Comparison of ENCODE assay signal across 24 cellular contexts in genomic region chr11:132850106-132850505, GRCh38.
"Had no signal": no experiment of that assay in that cellular context is flagged by ENCODE, and none has a peak within 500 bp of the region (broad histone marks: within the 10 kb centered on the region; RNA-seq: fewer than 3 reads in every experiment).

No MANE protein-coding gene starts in this region.

- H3K4me1 ChIP-seq: colonic mucosa, foreskin keratinocyte, gastroesophageal sphincter, heart left ventricle, left lung, lower lobe of right lung had no signal

- H3K4me2 ChIP-seq: hepatocyte had no signal

- H3K4me3 ChIP-seq: colonic mucosa, gastroesophageal sphincter, heart left ventricle, hepatocyte, left lung, lower lobe of right lung, mucosa of descending colon had no signal

- H3K27me3 ChIP-seq: colonic mucosa, foreskin keratinocyte, gastroesophageal sphincter, hepatocyte, left lung had no signal

- H3K27ac ChIP-seq: colonic mucosa, epithelial cell of prostate, foreskin keratinocyte, gastroesophageal sphincter, heart left ventricle, hepatocyte, left lung, lower lobe of right lung had no signal

- DNase-seq: colonic mucosa; cortex of kidney; effector CD8-positive, alpha-beta T cell; effector memory CD8-positive, alpha-beta T cell; endodermal cell; erythroblast; foreskin keratinocyte; heart left ventricle; hypothalamus; immature natural killer cell; islet precursor cell; kidney; kidney glomerular epithelial cell; left colon; left lung; left ventricle myocardium superior; lower lobe of right lung; mesenchymal stem cell; mucosa of descending colon; naive B cell; naive thymus-derived CD8-positive, alpha-beta T cell had no signal

- H3K9me3 ChIP-seq: colonic mucosa, gastroesophageal sphincter, left lung, lower lobe of right lung had no signal

- H3K36me3 ChIP-seq: colonic mucosa, gastroesophageal sphincter, heart left ventricle, left lung, lower lobe of right lung had no signal
